8 cellular contexts compared by ENCODE assay signal in genomic region chr20:37406010-37406998, GRCh38.
DNase-seq lines count a peak whose midpoint lies in the region; ATAC-seq and TF ChIP-seq lines count a peak whose summit lies in the region.

No MANE protein-coding gene starts in this region.

- H3K36me3 Mint-ChIP-seq in CD8-positive, alpha-beta T cell, result no peaks in the 10 kb centered on the region
- no peaks in the 10 kb centered on the region for H3K36me3 Mint-ChIP-seq in activated T-cell treated with anti-CD3 and anti-CD28 coated beads, Interleukin-2, amount 50 U/mL, for 72 hours (ENCODE audit: insufficient read depth in 2 of 2)

- peaks cover 15% of the 10 kb centered on the region for H3K4me1 Mint-ChIP-seq in CD8-positive, alpha-beta T cell (ENCODE audit: low read depth)
- peaks cover 15% of the 10 kb centered on the region for H3K4me1 Mint-ChIP-seq in activated T-cell treated with anti-CD3 and anti-CD28 coated beads, Interleukin-2, amount 50 U/mL, for 72 hours (ENCODE audit: low read depth)

- no peaks in the 10 kb centered on the region for H3K27me3 ChIP-seq in CD8-positive, alpha-beta T cell (ENCODE audit: insufficient read depth, low read length)

- H3K27ac Mint-ChIP-seq in CD8-positive, alpha-beta T cell, result no peak overlapping the region
- peak overlapping the region; percentile 83 for H3K27ac Mint-ChIP-seq in activated T-cell treated with anti-CD3 and anti-CD28 coated beads, Interleukin-2, amount 50 U/mL, for 72 hours

- no peak for ATAC-seq in CD8-positive, alpha-beta T cell
- ATAC-seq in activated T-cell treated with anti-CD3 and anti-CD28 coated beads, Interleukin-2, amount 50 U/mL, for 72 hours (replicated peaks in 1 of 2), result peak; percentile 78 to 81
- ATAC-seq in HG03139 (IDR thresholded peaks at IDR 0.05; ENCODE audit: unreplicated experiment) (no peak), GM21360 (IDR thresholded peaks at IDR 0.05; ENCODE audit: unreplicated experiment) (no peak)

- peak in 1 of 7 experiments; percentile 18 for DNase-seq in CD8-positive, alpha-beta T cell
- DNase-seq in GM19240 (ENCODE audit: insufficient read length, low spot score), result peak; percentile 61
- peak; percentile 50 for DNase-seq in NCI-H2227 treated with DMSO at 0.1 percent for 48 hours (lab: John Stamatoyannopoulos, UW)
- DNase-seq in activated T-cell treated with anti-CD3 and anti-CD28 coated beads, Interleukin-2, amount 50 U/mL, for 72 hours, result peak; percentile 42 to 55
- peak; percentile 76 for DNase-seq in germinal center (ENCODE audit: low spot score)
- peak in 7 of 10 donors; percentile 36 to 94 (median 58) for DNase-seq in posterior cingulate gyrus

- TF ChIP-seq CTCF in CD8-positive, alpha-beta T cell (IDR thresholded peaks at IDR 0.05), result no peak

- peaks cover 10% of the 10 kb centered on the region for H3K4me1 ChIP-seq in CD8-positive, alpha-beta T cell (ENCODE audit: insufficient read depth, low read length)

- H3K9me3 Mint-ChIP-seq in CD8-positive, alpha-beta T cell, result no peaks in the 10 kb centered on the region
- H3K9me3 Mint-ChIP-seq in activated T-cell treated with anti-CD3 and anti-CD28 coated beads, Interleukin-2, amount 50 U/mL, for 72 hours, result no peaks in the 10 kb centered on the region

- no peaks in the 10 kb centered on the region for H3K9me3 ChIP-seq in CD8-positive, alpha-beta T cell (ENCODE audit: low read length)

- POLR2A ChIA-PET in CD8-positive, alpha-beta T cell (lab: Charles Lee), result interaction anchor here (0.6 kb wide), 1 partner anchor 134 kb away, joined by 4 read pairs; no protein-coding TSS in a partner anchor

- no peak overlapping the region for H3K27ac ChIP-seq in CD8-positive, alpha-beta T cell (ENCODE audit: low read depth, low read length)

- peaks cover 31% of the 10 kb centered on the region for H3K27me3 Mint-ChIP-seq in CD8-positive, alpha-beta T cell (ENCODE audit: low read depth)
- H3K27me3 Mint-ChIP-seq in activated T-cell treated with anti-CD3 and anti-CD28 coated beads, Interleukin-2, amount 50 U/mL, for 72 hours (ENCODE audit: low read depth), result peaks cover 33% of the 10 kb centered on the region

- no peaks in the 10 kb centered on the region for H3K36me3 ChIP-seq in CD8-positive, alpha-beta T cell (ENCODE audit: insufficient read depth, low read length)

- H3K4me3 ChIP-seq in CD8-positive, alpha-beta T cell (ENCODE audit: low read depth, low read length), result peak overlapping the region; percentile 51

- peak overlapping the region; percentile 73 for H3K4me3 Mint-ChIP-seq in CD8-positive, alpha-beta T cell
- H3K4me3 Mint-ChIP-seq in activated T-cell treated with anti-CD3 and anti-CD28 coated beads, Interleukin-2, amount 50 U/mL, for 72 hours, result peak overlapping the region; percentile 49 to 72

- CTCF ChIA-PET in CD8-positive, alpha-beta T cell (lab: Charles Lee), result no interaction called here

- intact Hi-C loops in CD8-positive, alpha-beta T cell (cut with DNase I, micrococcal nuclease), result no loop called here
- intact Hi-C loops in posterior cingulate gyrus (cut with DNase I), result loop anchor here (5.0 kb wide), 1 partner anchor 116 kb away; the partner anchor contains the start of gene NNAT

Comparison
In these comparisons a context has a peak if more than half of its experiments do, and no peak if none do; other contexts are left out.
1. ATAC-seq: peak in activated T-cell treated with anti-CD3 and anti-CD28 coated beads, Interleukin-2, amount 50 U/mL, for 72 hours (2 of 2); none in CD8-positive, alpha-beta T cell (single experiment), HG03139 (single experiment) and GM21360 (single experiment).